In the genomic region with DNA sequence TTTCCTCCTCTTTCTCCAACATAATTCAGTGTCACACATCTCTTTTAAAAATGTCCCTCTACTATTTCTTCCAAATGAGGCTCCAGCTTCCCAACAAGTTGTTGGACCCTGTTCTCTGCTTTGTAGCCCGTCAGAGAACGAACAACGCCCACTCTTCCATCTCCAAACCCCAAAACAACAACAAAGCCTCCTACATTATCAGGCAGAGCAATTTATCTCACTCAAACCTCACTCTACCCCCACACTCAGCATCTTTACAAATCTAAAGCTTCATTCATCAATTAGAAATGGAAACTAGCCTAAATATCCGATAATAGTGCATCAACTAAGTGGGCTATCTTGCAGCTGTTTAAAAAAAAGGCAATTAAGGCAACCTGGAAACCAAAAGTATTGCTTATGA, we compare ENCODE assay signal across 30 cellular contexts. TPM values are rescaled to one million over a fixed set of nuclear protein-coding genes. Genes with fewer than 3 reads are reported as not detected.
"Had no signal": no experiment of that assay in that cellular context is flagged by ENCODE, and none has a peak within 500 bp of the region (broad histone marks: within the 10 kb centered on the region; RNA-seq: fewer than 3 reads in every experiment).

No MANE protein-coding gene starts in this region.

- H3K27me3 ChIP-seq: hepatocyte, neutrophil, right atrium auricular region, suprapubic skin had no signal

- DNase-seq: dermis blood vessel endothelial cell; effector memory CD4-positive, alpha-beta T cell; erythroblast; foreskin fibroblast; gastrocnemius medialis; heart left ventricle; kidney; naive B cell; stimulated activated CD4-positive, alpha-beta T cell treated with anti-CD3 and anti-CD28 coated beads, Interleukin-2, amount 100 ng/mL, for 24 hours; stimulated activated CD4-positive, alpha-beta T cell treated with anti-CD3 and anti-CD28 coated beads, Interleukin-4, amount 100 ng/mL, for 24 hours; stimulated activated naive CD8-positive, alpha-beta T cell treated with anti-CD3 and anti-CD28 coated beads, Interleukin-15, Interleukin-2, amounts not matched to agents 100 U/mL and 50 U/mL, for 24 hours; trophoblast cell had no signal

- H3K27ac ChIP-seq: coronary artery, gastrocnemius medialis, hepatocyte, neutrophil, parathyroid adenoma, suprapubic skin had no signal

- H3K4me1 Mint-ChIP-seq: memory B cell; stimulated activated memory B cell treated with anti-CD40 and anti-IgM and Interleukin-4, amounts not matched to agents 10 μg/mL and 1 μg/mL and 100 μg/mL, for 72 hours had no signal

- H3K9me3 Mint-ChIP-seq: memory B cell; stimulated activated memory B cell treated with anti-CD40 and anti-IgM and Interleukin-4, amounts not matched to agents 10 μg/mL and 1 μg/mL and 100 μg/mL, for 72 hours had no signal

- H3K36me3 Mint-ChIP-seq: memory B cell; naive B cell; stimulated activated memory B cell treated with anti-CD40 and anti-IgM and Interleukin-4, amounts not matched to agents 10 μg/mL and 1 μg/mL and 100 μg/mL, for 72 hours had no signal

- H3K9me3 ChIP-seq: gastrocnemius medialis, heart left ventricle, neutrophil, right atrium auricular region, suprapubic skin had no signal

- H3K4me3 ChIP-seq: coronary artery, gastrocnemius medialis, heart left ventricle, hepatocyte, lung, right atrium auricular region, suprapubic skin had no signal

- H3K4me3 Mint-ChIP-seq: memory B cell; stimulated activated memory B cell treated with anti-CD40 and anti-IgM and Interleukin-4, amounts not matched to agents 10 μg/mL and 1 μg/mL and 100 μg/mL, for 72 hours had no signal

- H3K4me1 ChIP-seq: gastrocnemius medialis, parathyroid adenoma, suprapubic skin had no signal

- ATAC-seq: gastrocnemius medialis; heart left ventricle; left lobe of liver; sciatic nerve; stimulated activated memory B cell treated with anti-CD40 and anti-IgM and Interleukin-4, amounts not matched to agents 10 μg/mL and 1 μg/mL and 100 μg/mL, for 72 hours; stimulated activated naive CD8-positive, alpha-beta T cell treated with anti-CD3 and anti-CD28 coated beads, Interleukin-15, Interleukin-2, amounts not matched to agents 100 U/mL and 50 U/mL, for 24 hours had no signal

- H3K27ac Mint-ChIP-seq: memory B cell; naive B cell; progenitor cell of endocrine pancreas; stimulated activated memory B cell treated with anti-CD40 and anti-IgM and Interleukin-4, amounts not matched to agents 10 μg/mL and 1 μg/mL and 100 μg/mL, for 72 hours had no signal

- H3K36me3 ChIP-seq: gastrocnemius medialis, heart left ventricle, neutrophil, right atrium auricular region, suprapubic skin had no signal

RNA-seq across cellular contexts. Expression of gene SUPT20HL2, which starts 20.5 kb away (rescaled TPM):
- total RNA-seq: dermis blood vessel endothelial cell, gastrocnemius medialis, hepatocyte, kidney, left lobe of liver, liver, lung, mononuclear cell, osteoblast, progenitor cell of endocrine pancreas, right atrium auricular region, sciatic nerve, skeletal muscle tissue, suprapubic skin had no signal
- polyA plus RNA-seq: heart left ventricle, hepatocyte, liver, lung, neural cell, thymus had no signal
